In the genomic region with DNA sequence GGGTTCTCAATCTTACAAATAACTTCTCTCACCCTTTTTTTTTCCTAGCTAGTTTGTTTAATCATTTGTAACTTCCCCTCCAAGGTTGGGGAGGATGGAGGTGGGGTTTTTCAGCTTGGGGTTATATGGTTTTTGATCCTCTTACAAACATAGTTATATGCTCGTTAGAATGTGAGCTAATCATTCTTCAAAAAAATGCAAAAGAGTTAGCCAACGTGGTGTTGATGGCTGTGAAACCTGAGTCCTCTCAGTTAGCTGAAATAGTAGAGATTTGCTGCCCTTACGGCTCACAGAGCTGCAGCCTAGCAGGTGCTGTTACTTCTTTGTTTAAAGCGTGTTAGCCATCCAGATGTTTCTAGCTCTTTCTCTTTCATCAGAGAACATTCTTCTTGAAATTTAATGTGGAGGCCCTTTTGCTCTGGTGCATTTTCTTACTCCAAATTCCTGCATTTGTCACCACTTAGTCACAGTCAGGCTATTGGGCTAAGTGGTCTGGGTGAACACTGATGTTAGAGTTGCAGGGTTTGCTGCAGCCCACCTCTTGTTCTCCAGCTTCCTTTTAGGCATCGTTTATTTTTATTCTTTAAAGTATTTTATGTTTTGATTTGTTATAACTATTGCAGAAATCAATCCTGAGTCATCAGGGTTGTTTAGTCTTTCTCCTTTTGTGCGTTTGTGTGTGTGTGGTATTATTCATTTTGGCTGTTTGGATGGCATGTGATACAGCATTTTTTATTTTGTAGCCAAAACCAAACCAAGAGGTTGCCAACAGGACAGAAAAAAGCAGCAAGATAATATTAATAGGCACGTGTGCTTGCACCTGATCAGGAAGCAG, we compare ENCODE assay signal across 8 cellular contexts. TPM values are rescaled to one million over a fixed set of nuclear protein-coding genes. Genes with fewer than 3 reads are reported as not detected.
DNase-seq lines count a peak whose midpoint lies in the region; ATAC-seq, FAIRE-seq and TF ChIP-seq lines count a peak whose summit lies in the region.

No MANE protein-coding gene starts in this region.

- H3K9me3 Mint-ChIP-seq in type B pancreatic cell (no peaks in the 10 kb centered on the region), natural killer cell (no peaks in the 10 kb centered on the region)

- no peak overlapping the region for H3K27ac ChIP-seq in iPS-20b (ENCODE audit: low read length)

- peak; percentile 5 for FAIRE-seq in GM12891 (lab: Jason Lieb, UNC)

- TF ChIP-seq CTCF in type B pancreatic cell (conservative IDR thresholded peaks at IDR 0.05) = no peak
- no peak for TF ChIP-seq CTCF in natural killer cell (IDR thresholded peaks at IDR 0.05)

- H3K9me3 ChIP-seq in iPS-20b (ENCODE audit: insufficient read depth, low read depth, low read length) = no peaks in the 10 kb centered on the region

- H3K27me3 Mint-ChIP-seq in type B pancreatic cell = no peaks in the 10 kb centered on the region
- H3K27me3 Mint-ChIP-seq in natural killer cell (ENCODE audit: low read depth in 2 of 2) = no peaks in the 10 kb centered on the region

- H3K4me1 ChIP-seq in iPS-20b (ENCODE audit: insufficient read depth, low read length) = peaks cover 21% of the 10 kb centered on the region

- 0 out of 2 replicates have a peak overlapping the region, but pooled peaks have one; percentile 23 for H3K9ac ChIP-seq in iPS-20b (ENCODE audit: low read depth, low read length)

- no peaks in the 10 kb centered on the region for H3K27me3 ChIP-seq in iPS-20b (ENCODE audit: insufficient read depth, low read length)

- H3K36me3 ChIP-seq in iPS-20b (ENCODE audit: insufficient read depth, low read depth, low read length) = no peaks in the 10 kb centered on the region

- intact Hi-C loops in natural killer cell (cut with micrococcal nuclease) = no loop called here

- H3K27ac Mint-ChIP-seq in type B pancreatic cell = no peak overlapping the region
- H3K27ac Mint-ChIP-seq in natural killer cell = no peak overlapping the region

- DNase-seq in GM12891 (ENCODE audit: insufficient read length, low spot score) (no peak), type B pancreatic cell (ENCODE audit: extremely low spot score, unreplicated experiment) (no peak), natural killer cell (no peak), NCI-H1694 (lab: John Stamatoyannopoulos, UW) (no peak), RKO (ENCODE audit: low spot score) (no peak)

- TF ChIP-seq EP300 in Ishikawa (IDR thresholded peaks at IDR 0.05; ENCODE audit: borderline replicate concordance) = no peak

- no peak for TF ChIP-seq POLR2A in GM12891 (IDR thresholded peaks at IDR 0.05; ENCODE audit: low read depth, low read length)

- ATAC-seq in GM21723 (IDR thresholded peaks at IDR 0.05; ENCODE audit: unreplicated experiment) (peak; percentile 88), natural killer cell (no peak)

- no peak for TF ChIP-seq RAD21 in Ishikawa (IDR thresholded peaks at IDR 0.05; ENCODE audit: low read depth)

- no peak overlapping the region for H3K4me3 ChIP-seq in iPS-20b (ENCODE audit: low read length)

- H3K4me1 Mint-ChIP-seq in type B pancreatic cell (ENCODE audit: unreplicated experiment) (peaks cover 38% of the 10 kb centered on the region), natural killer cell (peaks cover 14 to 27% of the 10 kb centered on the region in 2 donors)

- no peaks in the 10 kb centered on the region for H3K36me3 Mint-ChIP-seq in type B pancreatic cell
- H3K36me3 Mint-ChIP-seq in natural killer cell = no peaks in the 10 kb centered on the region

- H3K4me3 Mint-ChIP-seq in type B pancreatic cell (no peak overlapping the region), natural killer cell (no peak overlapping the region)

TF ChIP-seq in GM12891, 5 proteins besides CTCF, POLR2A, EP300 and RAD21:
- TF ChIP-seq TAF1 (IDR thresholded peaks at IDR 0.05; ENCODE audit: low read depth, low read length) (no peak), SPI1 (IDR thresholded peaks at IDR 0.05; ENCODE audit: low read depth, low read length) (no peak)

TF ChIP-seq in Ishikawa, 13 proteins besides CTCF, POLR2A, EP300 and RAD21:
- TF ChIP-seq TCF12 (IDR thresholded peaks at IDR 0.05; ENCODE audit: low read depth) (no peak), TAF1 (IDR thresholded peaks at IDR 0.05; ENCODE audit: low read depth) (no peak)
- TF ChIP-seq, protein P1, sequence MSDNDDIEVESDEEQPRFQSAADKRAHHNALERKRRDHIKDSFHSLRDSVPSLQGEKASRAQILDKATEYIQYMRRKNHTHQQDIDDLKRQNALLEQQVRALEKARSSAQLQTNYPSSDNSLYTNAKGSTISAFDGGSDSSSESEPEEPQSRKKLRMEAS (IDR thresholded peaks at IDR 0.05) = 0 out of 2 replicates have a peak, but pooled peaks have one; percentile 32
TF ChIP-seq in Ishikawa: peak in this region for 1.

RNA-seq across cellular contexts. Expression of a gene that starts 41.1 kb away (rescaled TPM):
- 14.0 TPM for polyA plus RNA-seq in GM12891 (2012; ENCODE audit: low read depth, missing spikeins)
- total RNA-seq in type B pancreatic cell (ENCODE audit: low replicate concordance) = 40.9 and 43.5 TPM in 2 replicates
- 10 to 100 TPM; 31.6 to 41.4 (median 34.8) TPM for total RNA-seq in natural killer cell
